In genomic region chr7:128055668-128056067, GRCh38 we compare ENCODE assay signal across 16 cellular contexts. TPM values are rescaled to one million over a fixed set of nuclear protein-coding genes. Genes with fewer than 3 reads are reported as not detected.
"Had no signal": no experiment of that assay in that cellular context is flagged by ENCODE, and none has a peak within 500 bp of the region (broad histone marks: within the 10 kb centered on the region; RNA-seq: fewer than 3 reads in every experiment).

No MANE protein-coding gene starts in this region.

- H3K27me3 ChIP-seq: dorsolateral prefrontal cortex, esophagus muscularis mucosa, foreskin keratinocyte, ovary had no signal

- H3K9me3 Mint-ChIP-seq: activated CD8-positive, alpha-beta T cell treated with anti-CD3 and anti-CD28 coated beads for 36 hours; activated naive CD4-positive, alpha-beta T cell treated with anti-CD3 and anti-CD28 coated beads for 36 hours; nephron had no signal

- H3K36me3 ChIP-seq: ovary had no signal

- H3K9me3 ChIP-seq: esophagus muscularis mucosa, mucosa of descending colon, ovary had no signal

- H3K4me3 ChIP-seq: dorsolateral prefrontal cortex, esophagus muscularis mucosa, mucosa of descending colon, ovary had no signal

- DNase-seq: activated CD4-positive, alpha-beta T cell treated with anti-CD3 and anti-CD28 coated beads for 4 hours; activated CD8-positive, alpha-beta memory T cell treated with anti-CD3 and anti-CD28 coated beads, Interleukin-2, amount 50 U/mL, for 4 hours; activated CD8-positive, alpha-beta T cell treated with anti-CD3 and anti-CD28 coated beads for 36 hours; activated naive CD4-positive, alpha-beta T cell treated with anti-CD3 and anti-CD28 coated beads for 36 hours; cerebellar nuclear complex; dorsolateral prefrontal cortex; foreskin keratinocyte; head of caudate nucleus; left colon; mucosa of descending colon; ovary; stimulated activated CD4-positive, alpha-beta T cell treated with anti-CD3 and anti-CD28 coated beads, Interleukin-2, amount 100 ng/mL, for 48 hours; stimulated activated naive CD8-positive, alpha-beta T cell treated with anti-CD3 and anti-CD28 coated beads, Interleukin-15, Interleukin-2, amounts not matched to agents 100 U/mL and 50 U/mL, for 24 hours had no signal

- ATAC-seq: activated CD8-positive, alpha-beta T cell treated with anti-CD3 and anti-CD28 coated beads for 36 hours; foreskin keratinocyte; left colon; mucosa of descending colon; stimulated activated naive CD8-positive, alpha-beta T cell treated with anti-CD3 and anti-CD28 coated beads, Interleukin-15, Interleukin-2, amounts not matched to agents 100 U/mL and 50 U/mL, for 24 hours had no signal

- H3K27ac Mint-ChIP-seq: activated CD8-positive, alpha-beta T cell treated with anti-CD3 and anti-CD28 coated beads for 36 hours; activated naive CD4-positive, alpha-beta T cell treated with anti-CD3 and anti-CD28 coated beads for 36 hours; nephron had no signal

- H3K27ac ChIP-seq: dorsolateral prefrontal cortex, esophagus muscularis mucosa, foreskin keratinocyte, ovary had no signal

- H3K27me3 Mint-ChIP-seq: activated CD8-positive, alpha-beta T cell treated with anti-CD3 and anti-CD28 coated beads for 36 hours had no signal

- H3K4me3 Mint-ChIP-seq: activated CD8-positive, alpha-beta T cell treated with anti-CD3 and anti-CD28 coated beads for 36 hours; activated naive CD4-positive, alpha-beta T cell treated with anti-CD3 and anti-CD28 coated beads for 36 hours; nephron had no signal

RNA-seq across cellular contexts. Expression of gene LRRC4, which starts 24.4 kb away (rescaled TPM):
- total RNA-seq: activated CD8-positive, alpha-beta T cell treated with anti-CD3 and anti-CD28 coated beads for 36 hours; T-helper 1 cell treated with Interleukin-12 subunit alpha and Interleukin-12 subunit beta and Interleukin-4 antibody, amounts not matched to agents 30 ng/mL and 1 ng/mL, for 36 hours had no signal
